In the genomic region with DNA sequence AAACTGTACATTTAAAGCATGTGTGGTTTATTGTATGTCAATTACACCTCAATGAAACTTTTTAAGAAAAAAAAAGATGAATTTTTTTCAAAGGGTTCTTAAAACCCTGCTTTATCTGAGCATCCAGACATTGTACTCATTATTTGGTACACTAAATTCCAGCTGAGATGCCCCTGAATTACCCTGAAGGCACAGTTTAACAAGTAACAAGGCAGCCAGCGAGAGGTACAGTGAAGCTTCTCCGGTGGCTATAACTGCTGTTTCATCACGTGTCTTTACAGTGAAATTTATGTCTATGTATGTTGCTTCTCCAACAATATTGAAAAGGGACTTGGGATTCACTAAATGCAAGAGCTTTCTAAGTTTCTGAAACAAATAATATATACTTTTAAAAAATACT, we compare ENCODE assay signal across 16 cellular contexts. TPM values are rescaled to one million over a fixed set of nuclear protein-coding genes. Genes with fewer than 3 reads are reported as not detected.
DNase-seq lines count a peak whose midpoint lies in the region; ATAC-seq and TF ChIP-seq lines count a peak whose summit lies in the region.
"Had no signal": no experiment of that assay in that cellular context is flagged by ENCODE, and none has a peak within 500 bp of the region (broad histone marks: within the 10 kb centered on the region; RNA-seq: fewer than 3 reads in every experiment).

No MANE protein-coding gene starts in this region.

- ATAC-seq in GM19463 (IDR thresholded peaks at IDR 0.05; ENCODE audit: unreplicated experiment) = no peak
- ATAC-seq: HCT116, Panc1, Right ventricle myocardium inferior had no signal

- H3K36me3 Mint-ChIP-seq in chondrocyte (ENCODE audit: low read depth) = peaks cover 16% of the 10 kb centered on the region

- in situ Hi-C loops in GM23248 (cut with MboI) = no loop called here

- no peaks in the 10 kb centered on the region for H3K9me3 ChIP-seq in GM23248 (ENCODE audit: low read depth)
- H3K9me3 ChIP-seq in osteoblast (ENCODE audit: low read depth, low read length) = no peaks in the 10 kb centered on the region
- H3K9me3 ChIP-seq: BLaER1 had no signal

- DNase-seq in GM23248 (no peak), NCI-H69 (lab: John Stamatoyannopoulos, UW) (peak; percentile 75), chondrocyte (ENCODE audit: low spot score) (no peak), osteoblast (ENCODE audit: insufficient read length, low spot score, missing footprints) (peak; percentile 8), HCEC 1CT (no peak), HUDEP-2 (lab: John Stamatoyannopoulos, UW; ENCODE audit: unreplicated experiment in 76 of 76) (no peak)
- DNase-seq in stimulated activated CD4-positive, alpha-beta T cell treated with anti-CD3 and anti-CD28 coated beads, Interleukin-4, amount 100 ng/mL, for 24 hours = no peak
- DNase-seq: EL, NCI-H1048, NCI-H1694, NCI-H345 had no signal

- H4K20me1 ChIP-seq in GM23248 (ENCODE audit: insufficient read depth) = no peaks in the 10 kb centered on the region
- no peaks in the 10 kb centered on the region for H4K20me1 ChIP-seq in osteoblast (ENCODE audit: insufficient read depth, low read length)
- H4K20me1 ChIP-seq: BLaER1 had no signal

- H3K27me3 Mint-ChIP-seq in chondrocyte (ENCODE audit: low read depth) = no peaks in the 10 kb centered on the region

- peak overlapping the region; percentile 82 for H3K27ac Mint-ChIP-seq in chondrocyte (ENCODE audit: unreplicated experiment)

- H3K4me1 Mint-ChIP-seq in chondrocyte (ENCODE audit: low read depth) = peaks cover 58% of the 10 kb centered on the region

- no peaks in the 10 kb centered on the region for H3K79me2 ChIP-seq in GM23248 (ENCODE audit: insufficient read depth)
- H3K79me2 ChIP-seq in osteoblast (ENCODE audit: insufficient read depth, low read length) = no peaks in the 10 kb centered on the region

- H3K9ac ChIP-seq in GM23248 = 0 out of 2 replicates have a peak overlapping the region, but pooled peaks have one; percentile 27
- H3K9ac ChIP-seq: BLaER1 had no signal

- H3K27ac ChIP-seq in GM23248 = no peak overlapping the region
- no peak overlapping the region for H3K27ac ChIP-seq in osteoblast (ENCODE audit: low read depth, low read length)
- H3K27ac ChIP-seq: BLaER1 had no signal

- H3K4me3 ChIP-seq in GM23248 (no peak overlapping the region), osteoblast (ENCODE audit: insufficient read depth, low read length) (no peak overlapping the region)
- H3K4me3 ChIP-seq: BLaER1 had no signal

- peaks cover 43% of the 10 kb centered on the region for H3K4me1 ChIP-seq in GM23248 (ENCODE audit: insufficient read depth)
- H3K4me1 ChIP-seq in osteoblast (ENCODE audit: insufficient read depth, low read length) = peaks cover 17% of the 10 kb centered on the region
- H3K4me1 ChIP-seq: BLaER1 had no signal

- H3K36me3 ChIP-seq in GM23248 (ENCODE audit: low read depth) (peaks cover 38% of the 10 kb centered on the region), osteoblast (ENCODE audit: insufficient read depth, low read length) (no peaks in the 10 kb centered on the region)

- H2AFZ ChIP-seq in GM23248 (no peak overlapping the region), osteoblast (ENCODE audit: low read length) (peak overlapping the region; percentile 25)

- 95 to 98% methylated on average over 3 of the region's 3 CpGs for WGBS in GM23248 (ENCODE audit: low coverage in 1 of 2, low lambda C conversion rate in 2 of 2, missing lambda C conversion rate in 2 of 2), 2 experiments

- H3F3A ChIP-seq in GM23248 (ENCODE audit: insufficient read depth) = peaks cover 15% of the 10 kb centered on the region

- TF ChIP-seq CTCF in chondrocyte (IDR thresholded peaks at IDR 0.05) = no peak
- no peak for TF ChIP-seq CTCF in osteoblast (IDR thresholded peaks at IDR 0.05; ENCODE audit: extremely low read depth, low read depth, low read length)

- H3K4me2 ChIP-seq in GM23248 (ENCODE audit: unreplicated experiment) (no peak overlapping the region), osteoblast (ENCODE audit: insufficient read depth, low read length) (no peak overlapping the region)
- H3K4me2 ChIP-seq: BLaER1 had no signal

- no peak overlapping the region for H3K4me3 Mint-ChIP-seq in chondrocyte (ENCODE audit: unreplicated experiment)

- no peaks in the 10 kb centered on the region for H3K9me2 ChIP-seq in GM23248 (ENCODE audit: insufficient read depth)

- no peaks in the 10 kb centered on the region for H3K9me3 Mint-ChIP-seq in chondrocyte (ENCODE audit: low read depth)

- H3K27me3 ChIP-seq in GM23248 (replicated peaks; ENCODE audit: insufficient read depth) = no peaks in the 10 kb centered on the region
- no peaks in the 10 kb centered on the region for H3K27me3 ChIP-seq in osteoblast (ENCODE audit: insufficient read depth, low read length)
- H3K27me3 ChIP-seq: BLaER1 had no signal

RNA-seq across cellular contexts. Expression of gene SLC7A11, which starts 15.8 kb away (rescaled TPM):
- total RNA-seq in GM23248 (2014; rRNA removed; shearing (Covaris generic)) = 67.2 and 72.3 TPM in 2 replicates
- polyA plus RNA-seq in GM23248 (2016; fragmentation: Nextera tagmentation; extraction: Ambion mirVana) = 19.6 and 20.6 TPM in 2 replicates
- 5.6 to 31.5 TPM (median 29.7 TPM) in 3 replicates for total RNA-seq in chondrocyte
- 46.3 and 55.7 TPM in 2 replicates for total RNA-seq in osteoblast

Comparison
In these comparisons a context has a peak if more than half of its experiments do, and no peak if none do; other contexts are left out.
1. DNase-seq: peak in NCI-H69 (single experiment) and osteoblast (single experiment); none in GM23248 (single experiment), chondrocyte (single experiment), HCEC 1CT (single experiment), stimulated activated CD4-positive, alpha-beta T cell treated with anti-CD3 and anti-CD28 coated beads, Interleukin-4, amount 100 ng/mL, for 24 hours (single experiment) and HUDEP-2 (0 of 76).